In the genomic region with DNA sequence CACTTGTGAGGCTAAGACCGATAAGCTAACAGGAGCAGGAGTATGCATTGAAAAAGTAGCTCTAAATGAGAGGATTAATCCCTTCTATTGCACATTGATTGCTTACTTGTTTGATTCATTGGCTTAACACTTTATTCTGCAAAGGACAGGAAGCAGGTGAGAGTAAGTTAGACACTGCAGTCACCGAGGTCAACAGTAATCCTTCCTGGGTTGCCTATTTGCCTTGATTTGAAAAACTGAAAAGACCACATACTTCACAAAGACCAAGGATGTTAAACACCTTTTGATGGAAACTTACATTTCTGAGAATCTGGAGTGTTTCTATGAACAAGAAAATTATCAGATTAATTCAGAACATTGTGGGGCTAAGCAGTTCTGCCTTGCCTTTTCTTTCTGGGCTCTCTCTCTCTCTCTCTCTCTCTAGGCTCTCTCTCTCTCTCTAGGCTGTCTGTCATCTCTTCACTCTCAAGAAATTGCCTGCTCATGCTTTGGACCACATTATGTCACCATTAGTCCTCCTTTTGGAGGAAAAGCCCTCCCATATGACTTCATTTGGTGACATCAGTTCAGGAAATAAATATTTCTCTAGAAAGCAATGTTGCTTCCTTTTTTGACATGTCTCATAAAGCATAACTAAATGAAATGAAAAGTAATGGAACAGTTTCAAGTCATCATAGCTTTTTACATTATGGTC, we compare ENCODE assay signal across 18 cellular contexts.
DNase-seq lines count a peak whose midpoint lies in the region; ATAC-seq and TF ChIP-seq lines count a peak whose summit lies in the region.
"Had no signal": no experiment of that assay in that cellular context is flagged by ENCODE, and none has a peak within 500 bp of the region (broad histone marks: within the 10 kb centered on the region; RNA-seq: fewer than 3 reads in every experiment).

No MANE protein-coding gene starts in this region.

- DNase-seq in DMS53 (lab: John Stamatoyannopoulos, UW) (peak; percentile 62), DMS53 treated with DMSO at 0.1 percent for 48 hours (lab: John Stamatoyannopoulos, UW; ENCODE audit: unreplicated experiment) (no peak), PC-3 (peak; percentile 59), myocyte (ENCODE audit: low read depth) (peak; percentile 18), NCI-H1930 (lab: John Stamatoyannopoulos, UW) (no peak), HuH-7 (ENCODE audit: low spot score) (no peak), NOMO-1 treated with DMSO at 0.1 percent for 48 hours (lab: John Stamatoyannopoulos, UW; ENCODE audit: unreplicated experiment) (no peak)
- DNase-seq in central memory CD8-positive, alpha-beta T cell (ENCODE audit: low spot score in 2 of 2), result no peak
- DNase-seq: activated gamma-delta T cell, left ventricle myocardium superior, NCI-H146, pancreas, trophoblast cell had no signal

- no peaks in the 10 kb centered on the region for H3K27me3 Mint-ChIP-seq in central memory CD8-positive, alpha-beta T cell

- POLR2A ChIA-PET in PC-3 (lab: Charles Lee; ENCODE audit: unreplicated experiment), result no interaction called here

- no peak overlapping the region for H3K9ac ChIP-seq in PC-3 (ENCODE audit: low read length)

- H3K4me1 Mint-ChIP-seq in central memory CD8-positive, alpha-beta T cell, result peaks cover 5% of the 10 kb centered on the region

- intact Hi-C loops in PC-3 (cut with micrococcal nuclease), result no loop called here

- no peak overlapping the region for H2AFZ ChIP-seq in PC-3 (ENCODE audit: low read length)

- no peak overlapping the region for H3K4me3 ChIP-seq in PC-3 (ENCODE audit: low read length)
- H3K4me3 ChIP-seq: GM12878, pancreas, skin epidermis had no signal

- H3K27me3 ChIP-seq in PC-3 (ENCODE audit: low read length), result no peaks in the 10 kb centered on the region
- H3K27me3 ChIP-seq: pancreas had no signal

- H3K9me3 Mint-ChIP-seq in central memory CD8-positive, alpha-beta T cell, result no peaks in the 10 kb centered on the region

- no peak overlapping the region for H3K27ac ChIP-seq in PC-3 (ENCODE audit: low read length)
- H3K27ac ChIP-seq: 22Rv1, C4-2B, pancreas, skin epidermis had no signal

- H4K20me1 ChIP-seq in PC-3 (ENCODE audit: low read length), result no peaks in the 10 kb centered on the region

- peaks cover 22% of the 10 kb centered on the region for H3K4me1 ChIP-seq in PC-3 (ENCODE audit: insufficient read depth, low read length)

- no peak for TF ChIP-seq CTCF in PC-3 (conservative IDR thresholded peaks at IDR 0.05; ENCODE audit: low read depth, low read length)

- no peaks in the 10 kb centered on the region for H3K36me3 Mint-ChIP-seq in central memory CD8-positive, alpha-beta T cell (ENCODE audit: insufficient read depth)

- ATAC-seq in PC-3, result no peak
- peak; percentile 32 for ATAC-seq in central memory CD8-positive, alpha-beta T cell (replicated peaks; ENCODE audit: extremely low read depth, poor library complexity, severe bottlenecking)
- ATAC-seq: GM12878, left ventricle myocardium superior, pancreas had no signal

- H3F3A ChIP-seq in PC-3 (ENCODE audit: low read length, unreplicated experiment), result no peaks in the 10 kb centered on the region

- no peak overlapping the region for H3K4me3 Mint-ChIP-seq in central memory CD8-positive, alpha-beta T cell
- H3K4me3 Mint-ChIP-seq: dendritic cell treated with granulocyte-macrophage colony-stimulating factor and Interleukin-4, amounts not matched to agents 40 ng/mL and 50 ng/mL, for 4 days had no signal

- no peaks in the 10 kb centered on the region for H3K36me3 ChIP-seq in PC-3 (ENCODE audit: low read depth, low read length)
- H3K36me3 ChIP-seq: pancreas had no signal

- CTCF ChIA-PET in PC-3 (lab: Charles Lee), result no interaction called here

- H3K9me2 ChIP-seq in PC-3 (replicated peaks; ENCODE audit: low read length), result no peaks in the 10 kb centered on the region

- H3K27ac Mint-ChIP-seq in central memory CD8-positive, alpha-beta T cell (ENCODE audit: low read depth), result no peak overlapping the region
- H3K27ac Mint-ChIP-seq: dendritic cell treated with granulocyte-macrophage colony-stimulating factor and Interleukin-4, amounts not matched to agents 40 ng/mL and 50 ng/mL, for 4 days had no signal

- H3K4me2 ChIP-seq in PC-3 (ENCODE audit: low read length), result no peak overlapping the region

- no peaks in the 10 kb centered on the region; the same call in 1 of the 2 replicates for H3K9me3 ChIP-seq in PC-3 (ENCODE audit: low read length)
- H3K9me3 ChIP-seq: pancreas had no signal

- no peaks in the 10 kb centered on the region for H3K79me2 ChIP-seq in PC-3 (ENCODE audit: low read length)

- no TSS peak for BruUV-seq in PC-3 (replicated peaks; lab: Mats Ljungman, UMichigan)

Comparison
In these comparisons a context has a peak if more than half of its experiments do, and no peak if none do; other contexts are left out.
1. DNase-seq: peak in DMS53 (single experiment), PC-3 (single experiment) and myocyte (single experiment); none in DMS53 treated with DMSO at 0.1 percent for 48 hours (single experiment), central memory CD8-positive, alpha-beta T cell (0 of 2), NCI-H1930 (0 of 2), HuH-7 (single experiment) and NOMO-1 treated with DMSO at 0.1 percent for 48 hours (single experiment).